In the genomic region with DNA sequence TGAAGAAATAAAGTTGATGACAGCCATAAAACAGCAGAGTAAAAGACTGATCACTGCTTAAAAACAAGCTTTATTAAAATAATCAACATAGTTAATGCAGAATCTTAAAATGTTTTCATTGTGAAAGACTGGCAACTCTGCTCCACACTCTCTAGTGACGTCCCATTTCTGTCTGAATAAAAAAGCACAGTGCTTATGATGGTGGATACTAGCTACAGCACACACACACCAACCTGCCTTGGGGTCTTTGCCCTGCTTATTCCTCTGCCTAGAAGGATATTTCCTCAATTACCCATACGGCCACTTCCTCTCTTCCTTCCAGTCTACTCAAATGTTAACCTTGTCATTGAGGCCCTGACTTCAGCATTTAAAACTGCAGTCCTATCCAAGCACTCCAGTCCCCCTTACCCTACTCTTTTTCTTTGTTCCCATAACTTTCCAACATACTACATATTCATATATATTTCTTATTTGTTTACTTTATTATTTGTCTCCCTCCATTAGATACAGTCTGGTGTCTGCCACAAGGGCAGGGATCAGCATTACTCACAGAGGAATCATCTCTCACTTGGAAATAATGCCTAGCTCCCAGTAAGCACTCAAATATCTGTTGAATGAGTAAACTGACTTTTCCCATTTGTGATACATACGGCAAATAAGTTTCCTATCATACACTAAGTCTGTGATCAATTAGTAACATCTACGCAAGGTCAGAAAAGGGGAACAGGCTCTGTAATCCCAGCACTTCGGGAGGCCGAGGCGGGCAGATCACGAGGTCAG, we compare ENCODE assay signal across 1 cellular context.
A peak's percentile ranks its signal among the peaks of the same experiment; 100 is the strongest.
TF ChIP-seq lines count a peak whose summit lies in the region.

No MANE protein-coding gene starts in this region.

TF ChIP-seq in SK-N-SH, 30 proteins besides CTCF, POLR2A, EP300 and RAD21 (continued from another document):
- TF ChIP-seq, protein P1, sequence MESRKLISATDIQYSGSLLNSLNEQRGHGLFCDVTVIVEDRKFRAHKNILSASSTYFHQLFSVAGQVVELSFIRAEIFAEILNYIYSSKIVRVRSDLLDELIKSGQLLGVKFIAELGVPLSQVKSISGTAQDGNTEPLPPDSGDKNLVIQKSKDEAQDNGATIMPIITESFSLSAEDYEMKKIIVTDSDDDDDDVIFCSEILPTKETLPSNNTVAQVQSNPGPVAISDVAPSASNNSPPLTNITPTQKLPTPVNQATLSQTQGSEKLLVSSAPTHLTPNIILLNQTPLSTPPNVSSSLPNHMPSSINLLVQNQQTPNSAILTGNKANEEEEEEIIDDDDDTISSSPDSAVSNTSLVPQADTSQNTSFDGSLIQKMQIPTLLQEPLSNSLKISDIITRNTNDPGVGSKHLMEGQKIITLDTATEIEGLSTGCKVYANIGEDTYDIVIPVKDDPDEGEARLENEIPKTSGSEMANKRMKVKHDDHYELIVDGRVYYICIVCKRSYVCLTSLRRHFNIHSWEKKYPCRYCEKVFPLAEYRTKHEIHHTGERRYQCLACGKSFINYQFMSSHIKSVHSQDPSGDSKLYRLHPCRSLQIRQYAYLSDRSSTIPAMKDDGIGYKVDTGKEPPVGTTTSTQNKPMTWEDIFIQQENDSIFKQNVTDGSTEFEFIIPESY (IDR thresholded peaks at IDR 0.05; ENCODE audit: borderline replicate concordance, low read depth) = peak; percentile 52; the same call in 1 of the 2 replicates
- no peak for TF ChIP-seq MXI1 (IDR thresholded peaks at IDR 0.05; ENCODE audit: low read depth, low read length)
- peak; percentile 95 for TF ChIP-seq TEAD4 (IDR thresholded peaks at IDR 0.05; ENCODE audit: borderline replicate concordance, insufficient read depth)
- TF ChIP-seq, protein P2, sequence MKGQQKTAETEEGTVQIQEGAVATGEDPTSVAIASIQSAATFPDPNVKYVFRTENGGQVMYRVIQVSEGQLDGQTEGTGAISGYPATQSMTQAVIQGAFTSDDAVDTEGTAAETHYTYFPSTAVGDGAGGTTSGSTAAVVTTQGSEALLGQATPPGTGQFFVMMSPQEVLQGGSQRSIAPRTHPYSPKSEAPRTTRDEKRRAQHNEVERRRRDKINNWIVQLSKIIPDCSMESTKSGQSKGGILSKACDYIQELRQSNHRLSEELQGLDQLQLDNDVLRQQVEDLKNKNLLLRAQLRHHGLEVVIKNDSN (IDR thresholded peaks at IDR 0.05; ENCODE audit: borderline replicate concordance, low read depth) = no peak
- no peak for TF ChIP-seq SMC3 (IDR thresholded peaks at IDR 0.05; ENCODE audit: low read depth, low read length)
- TF ChIP-seq, protein P3, sequence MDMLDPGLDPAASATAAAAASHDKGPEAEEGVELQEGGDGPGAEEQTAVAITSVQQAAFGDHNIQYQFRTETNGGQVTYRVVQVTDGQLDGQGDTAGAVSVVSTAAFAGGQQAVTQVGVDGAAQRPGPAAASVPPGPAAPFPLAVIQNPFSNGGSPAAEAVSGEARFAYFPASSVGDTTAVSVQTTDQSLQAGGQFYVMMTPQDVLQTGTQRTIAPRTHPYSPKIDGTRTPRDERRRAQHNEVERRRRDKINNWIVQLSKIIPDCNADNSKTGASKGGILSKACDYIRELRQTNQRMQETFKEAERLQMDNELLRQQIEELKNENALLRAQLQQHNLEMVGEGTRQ (IDR thresholded peaks at IDR 0.05; ENCODE audit: borderline replicate concordance, low read depth, low read length) = no peak
- peak; percentile 88 for TF ChIP-seq RXRA (IDR thresholded peaks at IDR 0.05; ENCODE audit: borderline replicate concordance, low read depth)
- TF ChIP-seq, protein P4, sequence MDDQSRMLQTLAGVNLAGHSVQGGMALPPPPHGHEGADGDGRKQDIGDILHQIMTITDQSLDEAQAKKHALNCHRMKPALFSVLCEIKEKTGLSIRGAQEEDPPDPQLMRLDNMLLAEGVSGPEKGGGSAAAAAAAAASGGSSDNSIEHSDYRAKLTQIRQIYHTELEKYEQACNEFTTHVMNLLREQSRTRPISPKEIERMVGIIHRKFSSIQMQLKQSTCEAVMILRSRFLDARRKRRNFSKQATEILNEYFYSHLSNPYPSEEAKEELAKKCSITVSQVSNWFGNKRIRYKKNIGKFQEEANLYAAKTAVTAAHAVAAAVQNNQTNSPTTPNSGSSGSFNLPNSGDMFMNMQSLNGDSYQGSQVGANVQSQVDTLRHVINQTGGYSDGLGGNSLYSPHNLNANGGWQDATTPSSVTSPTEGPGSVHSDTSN (IDR thresholded peaks at IDR 0.05) = peak; percentile 92
- TF ChIP-seq, protein P5, sequence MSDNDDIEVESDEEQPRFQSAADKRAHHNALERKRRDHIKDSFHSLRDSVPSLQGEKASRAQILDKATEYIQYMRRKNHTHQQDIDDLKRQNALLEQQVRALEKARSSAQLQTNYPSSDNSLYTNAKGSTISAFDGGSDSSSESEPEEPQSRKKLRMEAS (IDR thresholded peaks at IDR 0.05; ENCODE audit: low read depth) = peak; percentile 36; the same call in 1 of the 2 replicates
- TF ChIP-seq GATA2 (CRISPR knock-in tag; IDR thresholded peaks at IDR 0.05) = no peak
- TF ChIP-seq SIN3A (IDR thresholded peaks at IDR 0.05; ENCODE audit: borderline replicate concordance, low read depth, low read length) = peak; percentile 44; the same call in 1 of the 2 replicates
- no peak for TF ChIP-seq RCOR1 (IDR thresholded peaks at IDR 0.05; ENCODE audit: low read length)
- TF ChIP-seq CHD2 (IDR thresholded peaks at IDR 0.05; ENCODE audit: low read length, partially characterized antibody) = no peak
- TF ChIP-seq, protein P6, sequence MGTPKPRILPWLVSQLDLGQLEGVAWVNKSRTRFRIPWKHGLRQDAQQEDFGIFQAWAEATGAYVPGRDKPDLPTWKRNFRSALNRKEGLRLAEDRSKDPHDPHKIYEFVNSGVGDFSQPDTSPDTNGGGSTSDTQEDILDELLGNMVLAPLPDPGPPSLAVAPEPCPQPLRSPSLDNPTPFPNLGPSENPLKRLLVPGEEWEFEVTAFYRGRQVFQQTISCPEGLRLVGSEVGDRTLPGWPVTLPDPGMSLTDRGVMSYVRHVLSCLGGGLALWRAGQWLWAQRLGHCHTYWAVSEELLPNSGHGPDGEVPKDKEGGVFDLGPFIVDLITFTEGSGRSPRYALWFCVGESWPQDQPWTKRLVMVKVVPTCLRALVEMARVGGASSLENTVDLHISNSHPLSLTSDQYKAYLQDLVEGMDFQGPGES (IDR thresholded peaks at IDR 0.05; ENCODE audit: low read depth, low read length) = no peak
- TF ChIP-seq FOXM1 (IDR thresholded peaks at IDR 0.05; ENCODE audit: low read depth) = peak; percentile 93
